In the genomic region with DNA sequence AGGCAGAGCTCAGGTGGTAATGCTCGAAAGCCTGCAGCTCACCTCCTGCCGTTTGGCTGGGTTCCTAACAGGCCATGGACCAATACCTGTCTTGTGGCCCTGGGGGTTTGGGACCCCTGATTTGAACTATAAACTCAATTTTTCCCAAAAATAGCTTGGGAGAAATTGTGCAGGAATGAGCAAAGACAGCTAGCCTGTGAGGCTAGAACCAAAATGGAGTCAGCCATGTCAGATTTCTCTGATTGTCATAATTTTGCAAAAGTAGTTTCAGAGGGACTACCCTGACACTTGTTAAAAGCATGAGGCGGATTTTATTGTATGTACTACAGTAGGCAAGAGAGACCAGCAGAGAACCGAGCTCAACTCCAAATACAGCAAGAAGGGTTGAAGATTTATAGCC, we compare ENCODE assay signal across 5 cellular contexts.
DNase-seq lines count a peak whose midpoint lies in the region; ATAC-seq, FAIRE-seq and TF ChIP-seq lines count a peak whose summit lies in the region.
"Not testable (repeated sequence)": the region's sequence is repeated elsewhere in the genome, so short reads cannot be mapped to it uniquely, and the experiment has no call there.

No MANE protein-coding gene starts in this region.

- not testable (repeated sequence) for H3K27me3 Mint-ChIP-seq in CD4-positive, alpha-beta T cell; activated naive CD4-positive, alpha-beta T cell treated with anti-CD3 and anti-CD28 coated beads, Interleukin-2, amount 50 U/mL, for 24 hours; MCF 10A (ENCODE audit: insufficient read depth, unreplicated experiment)

- TF ChIP-seq CTCF in CD4-positive, alpha-beta T cell (IDR thresholded peaks at IDR 0.05); OCI-LY7 (conservative IDR thresholded peaks at IDR 0.05; ENCODE audit: low read length); K562 (IDR thresholded peaks at IDR 0.05 in 2 of 3, conservative IDR thresholded peaks at IDR 0.05 in 1 of 3; ENCODE audit: insufficient read depth in 2 of 3, low read depth in 1 of 3, low read length in 3 of 3); MCF 10A (IDR thresholded peaks at IDR 0.05; ENCODE audit: unreplicated experiment): not testable (repeated sequence)

- not testable (repeated sequence) for H3K9me3 Mint-ChIP-seq in CD4-positive, alpha-beta T cell; activated naive CD4-positive, alpha-beta T cell treated with anti-CD3 and anti-CD28 coated beads, Interleukin-2, amount 50 U/mL, for 24 hours; MCF 10A (ENCODE audit: unreplicated experiment)

- not testable (repeated sequence) for TF ChIP-seq POLR2A in K562 (conservative IDR thresholded peaks at IDR 0.05)

- not testable (repeated sequence) for H3K36me3 ChIP-seq in OCI-LY7 (ENCODE audit: insufficient read depth, low read length); K562 (ENCODE audit: control insufficient read depth, insufficient read depth, low read length)

- 37% methylated on average over 3 of the region's 4 CpGs for WGBS in K562 (ENCODE audit: insufficient coverage, low coverage, missing lambda C conversion rate)

- TF ChIP-seq EP300 in K562 (IDR thresholded peaks at IDR 0.05; ENCODE audit: low read length) = not testable (repeated sequence)

- not testable (repeated sequence) for H3K79me2 ChIP-seq in OCI-LY7 (ENCODE audit: insufficient read depth, low read depth, low read length); K562 (ENCODE audit: control insufficient read depth, insufficient read depth, low read length)

- not testable (repeated sequence) for H3K9me2 ChIP-seq in OCI-LY7 (ENCODE audit: insufficient read depth, low read length)

- H3K4me3 Mint-ChIP-seq in CD4-positive, alpha-beta T cell; activated naive CD4-positive, alpha-beta T cell treated with anti-CD3 and anti-CD28 coated beads, Interleukin-2, amount 50 U/mL, for 24 hours; MCF 10A (ENCODE audit: unreplicated experiment): not testable (repeated sequence)

- DNase-seq in CD4-positive, alpha-beta T cell; OCI-LY7 (ENCODE audit: low spot score); K562 (ENCODE audit: extremely low read depth in 1 of 4, low spot score in 3 of 4); MCF 10A (ENCODE audit: unreplicated experiment): not testable (repeated sequence)

- H3K4me3 ChIP-seq in OCI-LY7 (ENCODE audit: low read depth, low read length, poor library complexity, severe bottlenecking); K562: not testable (repeated sequence)

- H3K4me1 ChIP-seq in OCI-LY7 (ENCODE audit: insufficient read depth, low read length, poor library complexity, severe bottlenecking) (peaks cover 27% of the 10 kb centered on the region), K562 (replicated peaks in 1 of 2; ENCODE audit: control insufficient read depth in 2 of 2, insufficient read depth in 2 of 2, low read length in 2 of 2) (peaks cover 11 to 14% of the 10 kb centered on the region in 2 experiments; a peak in 4 of 5 replicates)

- H3K27ac Mint-ChIP-seq in CD4-positive, alpha-beta T cell = peak overlapping the region; percentile 32
- peak overlapping the region; percentile 41 for H3K27ac Mint-ChIP-seq in activated naive CD4-positive, alpha-beta T cell treated with anti-CD3 and anti-CD28 coated beads, Interleukin-2, amount 50 U/mL, for 24 hours
- peak overlapping the region; percentile 13 for H3K27ac Mint-ChIP-seq in MCF 10A (ENCODE audit: low read depth, unreplicated experiment)

- not testable (repeated sequence) for H3K9me1 ChIP-seq in K562 (ENCODE audit: control insufficient read depth, insufficient read depth, low read length)

- not testable (repeated sequence) for H3K27ac ChIP-seq in CD4-positive, alpha-beta T cell (ENCODE audit: low read depth, low read length); OCI-LY7 (ENCODE audit: low read depth, low read length, poor library complexity, severe bottlenecking); K562 (ENCODE audit: extremely low read depth, low read depth, low read length)

- ATAC-seq in CD4-positive, alpha-beta T cell (ENCODE audit: poor library complexity); K562: not testable (repeated sequence)

- BruUV-seq in OCI-LY7 (replicated peaks; lab: Mats Ljungman, UMichigan); K562 (replicated peaks; lab: Mats Ljungman, UMichigan); MCF 10A (replicated peaks; lab: Mats Ljungman, UMichigan): not testable (repeated sequence)

- CTCF ChIA-PET in CD4-positive, alpha-beta T cell (lab: Charles Lee); OCI-LY7 (lab: Charles Lee; ENCODE audit: unreplicated experiment); K562 (lab: Yijun Ruan, JAX; ENCODE audit: low intra/inter-chr PET ratio); MCF 10A (lab: Yijun Ruan, JAX): not testable (repeated sequence)

- H3K4me2 ChIP-seq in OCI-LY7 (ENCODE audit: low read length); K562 (ENCODE audit: insufficient read depth, low read length): not testable (repeated sequence)

- not testable (repeated sequence) for H3K27me3 ChIP-seq in CD4-positive, alpha-beta T cell (ENCODE audit: control insufficient read depth, insufficient read depth, low read length); K562 (ENCODE audit: control insufficient read depth in 2 of 2, insufficient read depth in 2 of 2, low read length in 2 of 2)

- H2AFZ ChIP-seq in OCI-LY7 (ENCODE audit: low read length) = peak overlapping the region; percentile 8; the same call in 1 of the 2 replicates
- H2AFZ ChIP-seq in K562 (ENCODE audit: low read depth, low read length) = not testable (repeated sequence)

- intact Hi-C loops in CD4-positive, alpha-beta T cell (cut with DNase I, micrococcal nuclease); OCI-LY7 (cut with micrococcal nuclease; ENCODE audit: unreplicated experiment); K562 (cut with micrococcal nuclease); MCF 10A (cut with micrococcal nuclease): not testable (repeated sequence)

- H4K20me1 ChIP-seq in OCI-LY7 (ENCODE audit: insufficient read depth, low read length); K562 (replicated peaks; ENCODE audit: control insufficient read depth, insufficient read depth, low read length): not testable (repeated sequence)

- TF ChIP-seq RAD21 in K562 (CRISPR knock-in tag; conservative IDR thresholded peaks at IDR 0.05 in 1 of 2, IDR thresholded peaks at IDR 0.05 in 1 of 2) = not testable (repeated sequence)

- POLR2A ChIA-PET in CD4-positive, alpha-beta T cell (lab: Charles Lee) = interaction anchor here (1.8 kb wide), 1 partner anchor 18 kb away, joined by 9 read pairs; no protein-coding TSS in a partner anchor
- POLR2A ChIA-PET in OCI-LY7 (lab: Charles Lee) = interaction anchor here (0.7 kb wide), 1 partner anchor 1350 kb away, joined by 3 read pairs; no protein-coding TSS in a partner anchor
- POLR2A ChIA-PET in K562 (lab: Yijun Ruan, JAX) = not testable (repeated sequence)
- POLR2A ChIA-PET in MCF 10A (lab: Yijun Ruan, JAX) = interaction anchor here (0.7 kb wide), 1 partner anchor 36 kb away, joined by 3 read pairs; no protein-coding TSS in a partner anchor

- H3K9me3 ChIP-seq in CD4-positive, alpha-beta T cell (ENCODE audit: control insufficient read depth, low read length); OCI-LY7 (ENCODE audit: low read length); K562 (replicated peaks; ENCODE audit: control insufficient read depth, insufficient read depth, low read depth, low read length): not testable (repeated sequence)

- not testable (repeated sequence) for H3K36me3 Mint-ChIP-seq in CD4-positive, alpha-beta T cell (ENCODE audit: low read depth); activated naive CD4-positive, alpha-beta T cell treated with anti-CD3 and anti-CD28 coated beads, Interleukin-2, amount 50 U/mL, for 24 hours
- peaks cover 16% of the 10 kb centered on the region for H3K36me3 Mint-ChIP-seq in MCF 10A (ENCODE audit: insufficient read depth, unreplicated experiment)

- in situ Hi-C loops in K562 (cut with MboI) = not testable (repeated sequence)

- FAIRE-seq in K562 (lab: Jason Lieb, UNC) = not testable (repeated sequence)

- H3K4me1 Mint-ChIP-seq in CD4-positive, alpha-beta T cell (ENCODE audit: low read depth) = peaks cover 24% of the 10 kb centered on the region
- H3K4me1 Mint-ChIP-seq in activated naive CD4-positive, alpha-beta T cell treated with anti-CD3 and anti-CD28 coated beads, Interleukin-2, amount 50 U/mL, for 24 hours = peaks cover 38% of the 10 kb centered on the region
- not testable (repeated sequence) for H3K4me1 Mint-ChIP-seq in MCF 10A (ENCODE audit: insufficient read depth, unreplicated experiment)

- H3K9ac ChIP-seq in K562 (ENCODE audit: insufficient read depth in 1 of 2, low read depth in 2 of 2, low read length in 2 of 2) = not testable (repeated sequence)

TF ChIP-seq in K562, 482 proteins besides CTCF, POLR2A, EP300 and RAD21 (continues in another document):
- 0 out of 2 replicates have a peak, but pooled peaks have one; percentile 21 for TF ChIP-seq CXXC5 (CRISPR knock-in tag; IDR thresholded peaks at IDR 0.05)
- TF ChIP-seq, protein P1, sequence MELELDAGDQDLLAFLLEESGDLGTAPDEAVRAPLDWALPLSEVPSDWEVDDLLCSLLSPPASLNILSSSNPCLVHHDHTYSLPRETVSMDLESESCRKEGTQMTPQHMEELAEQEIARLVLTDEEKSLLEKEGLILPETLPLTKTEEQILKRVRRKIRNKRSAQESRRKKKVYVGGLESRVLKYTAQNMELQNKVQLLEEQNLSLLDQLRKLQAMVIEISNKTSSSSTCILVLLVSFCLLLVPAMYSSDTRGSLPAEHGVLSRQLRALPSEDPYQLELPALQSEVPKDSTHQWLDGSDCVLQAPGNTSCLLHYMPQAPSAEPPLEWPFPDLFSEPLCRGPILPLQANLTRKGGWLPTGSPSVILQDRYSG (tag; conservative IDR thresholded peaks at IDR 0.05; ENCODE audit: low read depth) = peak; percentile 75
